In the genomic region with DNA sequence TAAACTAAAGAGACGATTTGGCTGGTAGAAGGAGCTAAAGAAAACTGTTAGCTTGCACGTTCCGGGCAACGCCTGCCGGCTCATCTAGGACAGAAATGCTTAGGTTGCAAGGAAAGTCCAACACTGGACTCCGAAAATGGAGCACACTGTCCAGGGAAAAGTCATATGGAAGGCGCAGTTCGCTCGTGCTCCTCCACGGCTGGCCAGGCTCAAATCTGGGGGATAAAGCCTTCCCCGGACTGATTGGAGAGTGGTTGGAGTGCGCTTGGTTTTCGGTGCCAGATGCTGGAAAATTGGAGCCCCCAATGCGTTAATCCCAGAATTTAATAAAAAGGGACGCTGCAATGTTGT, we compare ENCODE assay signal across 12 cellular contexts. TPM values are rescaled to one million over a fixed set of nuclear protein-coding genes. Genes with fewer than 3 reads are reported as not detected.
DNase-seq lines count a peak whose midpoint lies in the region; ATAC-seq and TF ChIP-seq lines count a peak whose summit lies in the region.
"Had no signal": no experiment of that assay in that cellular context is flagged by ENCODE, and none has a peak within 500 bp of the region (broad histone marks: within the 10 kb centered on the region; RNA-seq: fewer than 3 reads in every experiment).

No MANE protein-coding gene starts in this region.

- TF ChIP-seq POLR2A in esophagus squamous epithelium (IDR thresholded peaks at IDR 0.05): no peak

- 2 to 8% methylated on average over 15 of the region's 15 CpGs for WGBS in esophagus squamous epithelium, 2 donors
- 0 to 1% methylated on average over 15 of the region's 15 CpGs for WGBS in aorta, 2 donors

- H3K4me3 Mint-ChIP-seq in activated naive CD8-positive, alpha-beta T cell: peak overlapping the region; percentile 41
- no peak overlapping the region for H3K4me3 Mint-ChIP-seq in activated naive CD8-positive, alpha-beta T cell treated with anti-CD3 and anti-CD28 coated beads, Interleukin-2, amount 50 U/mL, for 24 hours
- H3K4me3 Mint-ChIP-seq: memory B cell; stimulated activated naive CD8-positive, alpha-beta T cell treated with anti-CD3 and anti-CD28 coated beads, Interleukin-15, Interleukin-2, amounts not matched to agents 100 ng/mL and 50 ng/mL, for 24 hours had no signal

- H3K27me3 ChIP-seq in esophagus squamous epithelium: peaks cover 0 to 58% (median 2%) of the 10 kb centered on the region in 4 donors
- peaks cover 19% of the 10 kb centered on the region for H3K27me3 ChIP-seq in muscle layer of duodenum (ENCODE audit: low read depth, low read length)
- no peaks in the 10 kb centered on the region for H3K27me3 ChIP-seq in aorta (ENCODE audit: control insufficient read depth in 1 of 2, insufficient read depth in 2 of 2, low read length in 1 of 2)
- H3K27me3 ChIP-seq: BLaER1 had no signal

- DNase-seq in activated naive CD8-positive, alpha-beta T cell treated with anti-CD3 and anti-CD28 coated beads, Interleukin-2, amount 50 U/mL, for 24 hours: no peak
- DNase-seq in esophagus squamous epithelium (lab: John Stamatoyannopoulos, UW): no peak
- DNase-seq in aorta: no peak
- DNase-seq in activated naive CD4-positive, alpha-beta T cell treated with anti-CD3 and anti-CD28 coated beads, Interleukin-2, amount 50 U/mL, for 16 hours: no peak
- no peak for DNase-seq in mesenteric fat pad (ENCODE audit: low spot score)
- DNase-seq: RPMI8226 had no signal

- H3K27me3 Mint-ChIP-seq in activated naive CD8-positive, alpha-beta T cell: peaks cover 35% of the 10 kb centered on the region
- H3K27me3 Mint-ChIP-seq in activated naive CD8-positive, alpha-beta T cell treated with anti-CD3 and anti-CD28 coated beads, Interleukin-2, amount 50 U/mL, for 24 hours: peaks cover 44% of the 10 kb centered on the region

- no peak for TF ChIP-seq CTCF in esophagus squamous epithelium (IDR thresholded peaks at IDR 0.05)

- intact Hi-C loops in esophagus squamous epithelium (cut with DNase I) (no loop called here), aorta (cut with DNase I) (loop anchor here in 1 of 2 donors (10.0 kb wide), 1 partner anchor 320 kb away; no protein-coding TSS in a partner anchor)

- peak overlapping the region; percentile 19 to 66 (median 45) for H3K4me3 ChIP-seq in esophagus squamous epithelium
- peak overlapping the region; percentile 47 to 65 for H3K4me3 ChIP-seq in muscle layer of duodenum (ENCODE audit: low read depth in 1 of 2, low read length in 2 of 2)
- peak overlapping the region; percentile 45 to 62 for H3K4me3 ChIP-seq in aorta (ENCODE audit: low read length in 2 of 2)
- H3K4me3 ChIP-seq: BLaER1 had no signal

- peak overlapping the region; percentile 25 to 79 (median 66) for H3K27ac ChIP-seq in esophagus squamous epithelium
- no peak overlapping the region for H3K27ac ChIP-seq in muscle layer of duodenum (ENCODE audit: low read length)
- H3K27ac ChIP-seq in aorta (ENCODE audit: low read depth in 1 of 2, low read length in 2 of 2): no peak overlapping the region
- H3K27ac ChIP-seq: BLaER1 had no signal

- H3K4me1 ChIP-seq in esophagus squamous epithelium (peaks cover 6 to 19% (median 7%) of the 10 kb centered on the region in 3 donors), muscle layer of duodenum (ENCODE audit: control insufficient read depth in 1 of 2, insufficient read depth in 2 of 2, low read length in 2 of 2) (peaks cover 5 to 13% of the 10 kb centered on the region in 2 donors), aorta (ENCODE audit: control insufficient read depth in 1 of 2, insufficient read depth in 2 of 2, low read length in 2 of 2) (peaks cover 0 to 2% of the 10 kb centered on the region in 2 donors)
- H3K4me1 ChIP-seq: BLaER1 had no signal

- no peak for ATAC-seq in activated naive CD8-positive, alpha-beta T cell treated with anti-CD3 and anti-CD28 coated beads, Interleukin-2, amount 50 U/mL, for 24 hours
- ATAC-seq in aorta (ENCODE audit: low FRiP score) (peak; percentile 48), HG03095 (IDR thresholded peaks at IDR 0.05; ENCODE audit: unreplicated experiment) (no peak)

- peaks cover 2% of the 10 kb centered on the region for H3K36me3 Mint-ChIP-seq in activated naive CD8-positive, alpha-beta T cell
- peaks cover 2% of the 10 kb centered on the region for H3K36me3 Mint-ChIP-seq in activated naive CD8-positive, alpha-beta T cell treated with anti-CD3 and anti-CD28 coated beads, Interleukin-2, amount 50 U/mL, for 24 hours (ENCODE audit: low read depth)
- H3K36me3 Mint-ChIP-seq: memory B cell had no signal

- no peaks in the 10 kb centered on the region for H3K9me3 ChIP-seq in esophagus squamous epithelium
- H3K9me3 ChIP-seq in muscle layer of duodenum (ENCODE audit: control insufficient read depth in 1 of 2, low read length in 2 of 2): no peaks in the 10 kb centered on the region
- H3K9me3 ChIP-seq in aorta (ENCODE audit: control insufficient read depth, low read length): no peaks in the 10 kb centered on the region

- H3K4me1 Mint-ChIP-seq in activated naive CD8-positive, alpha-beta T cell (ENCODE audit: low read depth): peaks cover 11% of the 10 kb centered on the region
- peaks cover 2% of the 10 kb centered on the region for H3K4me1 Mint-ChIP-seq in activated naive CD8-positive, alpha-beta T cell treated with anti-CD3 and anti-CD28 coated beads, Interleukin-2, amount 50 U/mL, for 24 hours

- H3K27ac Mint-ChIP-seq in activated naive CD8-positive, alpha-beta T cell: no peak overlapping the region
- no peak overlapping the region for H3K27ac Mint-ChIP-seq in activated naive CD8-positive, alpha-beta T cell treated with anti-CD3 and anti-CD28 coated beads, Interleukin-2, amount 50 U/mL, for 24 hours
- H3K27ac Mint-ChIP-seq: memory B cell; stimulated activated naive CD8-positive, alpha-beta T cell treated with anti-CD3 and anti-CD28 coated beads, Interleukin-15, Interleukin-2, amounts not matched to agents 100 ng/mL and 50 ng/mL, for 24 hours had no signal

- H3K9me3 Mint-ChIP-seq in activated naive CD8-positive, alpha-beta T cell (ENCODE audit: low read depth): no peaks in the 10 kb centered on the region
- no peaks in the 10 kb centered on the region for H3K9me3 Mint-ChIP-seq in activated naive CD8-positive, alpha-beta T cell treated with anti-CD3 and anti-CD28 coated beads, Interleukin-2, amount 50 U/mL, for 24 hours
- H3K9me3 Mint-ChIP-seq: memory B cell; stimulated activated naive CD8-positive, alpha-beta T cell treated with anti-CD3 and anti-CD28 coated beads, Interleukin-15, Interleukin-2, amounts not matched to agents 100 ng/mL and 50 ng/mL, for 24 hours had no signal

- no peaks in the 10 kb centered on the region for H3K36me3 ChIP-seq in esophagus squamous epithelium
- H3K36me3 ChIP-seq in muscle layer of duodenum (ENCODE audit: control insufficient read depth in 1 of 2, insufficient read depth in 2 of 2, low read length in 2 of 2): no peaks in the 10 kb centered on the region
- H3K36me3 ChIP-seq in aorta (ENCODE audit: control insufficient read depth in 1 of 2, insufficient read depth in 2 of 2, low read length in 1 of 2): no peaks in the 10 kb centered on the region
- H3K36me3 ChIP-seq: BLaER1 had no signal

RNA-seq across cellular contexts. Expression of a gene that starts 0.9 kb away (rescaled TPM):
- total RNA-seq in esophagus squamous epithelium: 1 to 10 TPM; 1.5 to 5.0 (median 4.2) TPM
- 10 to 100 TPM in 1 of 2 donors, 1 to 10 TPM in 1; 5.2 to 10.7 TPM for total RNA-seq in aorta
- 1 to 10 TPM in 1 of 2 donors, under 1 TPM in 1; 0.25 to 3.6 TPM for polyA plus RNA-seq in aorta
- 1.3 TPM for total RNA-seq in mesenteric fat pad

Comparison
In these comparisons a context has a peak if more than half of its experiments do, and no peak if none do; other contexts are left out.
1. H3K27ac ChIP-seq: peak in esophagus squamous epithelium (4 of 4); none in muscle layer of duodenum (single experiment) and aorta (0 of 2).
2. Peak in every context shown above with its lines, with median percentiles within 50 percentile points of each other: H3K4me3 ChIP-seq.